ENCODE assay signal across 21 cellular contexts in genomic region chr1:221149676-221150075, GRCh38.
"Had no signal": no experiment of that assay in that cellular context is flagged by ENCODE, and none has a peak within 500 bp of the region (broad histone marks: within the 10 kb centered on the region; RNA-seq: fewer than 3 reads in every experiment).

No MANE protein-coding gene starts in this region.

- H3K27ac Mint-ChIP-seq: naive thymus-derived CD4-positive, alpha-beta T cell; nephron; stimulated activated naive CD8-positive, alpha-beta T cell treated with anti-CD3 and anti-CD28 coated beads, Interleukin-15, amount 100 ng/mL, for 72 hours had no signal

- H3K36me3 ChIP-seq: gastrocnemius medialis, heart left ventricle, right lobe of liver, suprapubic skin, vagina had no signal

- H3K4me1 ChIP-seq: gastrocnemius medialis, right lobe of liver, suprapubic skin, vagina had no signal

- H3K27me3 ChIP-seq: dorsolateral prefrontal cortex, gastrocnemius medialis, heart left ventricle, hepatocyte, right lobe of liver, suprapubic skin, vagina had no signal

- H3K4me3 ChIP-seq: dorsolateral prefrontal cortex, gastrocnemius medialis, heart left ventricle, hepatocyte, right lobe of liver, suprapubic skin, vagina had no signal

- DNase-seq: dorsolateral prefrontal cortex; effector CD4-positive, alpha-beta T cell; gastrocnemius medialis; heart left ventricle; left ventricle myocardium superior; mesendoderm; midbrain; naive thymus-derived CD4-positive, alpha-beta T cell; nucleus accumbens; right lobe of liver; small intestine; stimulated activated CD4-positive, alpha-beta T cell treated with anti-CD3 and anti-CD28 coated beads, Interleukin-15, amount 100 ng/mL, for 24 hours; stimulated activated CD4-positive, alpha-beta T cell treated with anti-CD3 and anti-CD28 coated beads, Interleukin-2, amount 100 ng/mL, for 48 hours; stimulated activated naive CD4-positive, alpha-beta T cell; stimulated activated naive CD8-positive, alpha-beta T cell treated with anti-CD3 and anti-CD28 coated beads, Interleukin-15, amount 100 ng/mL, for 72 hours had no signal

- H3K4me3 Mint-ChIP-seq: naive thymus-derived CD4-positive, alpha-beta T cell; nephron; stimulated activated naive CD8-positive, alpha-beta T cell treated with anti-CD3 and anti-CD28 coated beads, Interleukin-15, amount 100 ng/mL, for 72 hours had no signal

- H3K27ac ChIP-seq: dorsolateral prefrontal cortex, gastrocnemius medialis, hepatocyte, right lobe of liver, suprapubic skin, vagina had no signal

- H3K36me3 Mint-ChIP-seq: naive thymus-derived CD4-positive, alpha-beta T cell had no signal

- H3K9me3 ChIP-seq: gastrocnemius medialis, right lobe of liver, suprapubic skin, vagina had no signal

- ATAC-seq: naive thymus-derived CD4-positive, alpha-beta T cell; stimulated activated naive CD8-positive, alpha-beta T cell treated with anti-CD3 and anti-CD28 coated beads, Interleukin-15, amount 100 ng/mL, for 72 hours had no signal

- FAIRE-seq: colon, islet of Langerhans, small intestine had no signal

- H3K4me1 Mint-ChIP-seq: naive thymus-derived CD4-positive, alpha-beta T cell; nephron; stimulated activated naive CD8-positive, alpha-beta T cell treated with anti-CD3 and anti-CD28 coated beads, Interleukin-15, amount 100 ng/mL, for 72 hours had no signal

- H3K9me3 Mint-ChIP-seq: stimulated activated naive CD8-positive, alpha-beta T cell treated with anti-CD3 and anti-CD28 coated beads, Interleukin-15, amount 100 ng/mL, for 72 hours had no signal
